In the genomic region with DNA sequence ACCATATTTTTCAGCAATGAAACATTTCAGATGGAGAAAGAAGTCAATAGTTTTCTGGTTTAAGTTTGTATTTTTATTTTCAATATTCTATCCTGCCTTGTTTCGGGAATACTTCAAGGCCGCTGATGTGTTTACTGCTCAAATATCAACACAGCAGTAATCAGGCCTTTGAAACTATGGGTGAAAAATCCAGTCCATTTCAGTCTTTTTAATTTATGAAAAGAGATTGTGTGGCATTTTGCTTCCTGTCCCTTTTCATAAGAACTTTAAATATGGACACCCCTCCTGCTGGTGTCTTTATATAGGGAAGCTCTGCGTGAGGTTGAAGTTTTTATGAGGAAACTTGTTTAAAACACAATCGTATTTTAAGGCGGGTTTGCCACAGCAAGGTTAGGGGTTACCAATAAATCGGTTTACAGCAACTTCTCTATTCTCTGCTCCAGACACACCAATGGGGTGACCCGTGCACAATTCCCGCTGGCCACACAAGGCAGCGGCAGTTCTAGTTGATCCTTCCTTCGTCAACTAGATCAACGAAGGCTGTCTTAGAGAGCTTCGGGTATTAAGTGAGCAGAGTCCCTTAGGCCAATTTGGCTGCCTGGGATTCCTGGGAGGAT, we compare ENCODE assay signal across 8 cellular contexts. TPM values are rescaled to one million over a fixed set of nuclear protein-coding genes. Genes with fewer than 3 reads are reported as not detected.
DNase-seq lines count a peak whose midpoint lies in the region; ATAC-seq, FAIRE-seq and TF ChIP-seq lines count a peak whose summit lies in the region.

No MANE protein-coding gene starts in this region.

- TF ChIP-seq RAD21 in K562 (CRISPR knock-in tag; conservative IDR thresholded peaks at IDR 0.05 in 1 of 2, IDR thresholded peaks at IDR 0.05 in 1 of 2) = no peak

- H3K4me2 ChIP-seq in K562 (ENCODE audit: insufficient read depth, low read length) = no peak overlapping the region

- H3K4me3 ChIP-seq in HUES6 (ENCODE audit: low read depth, low read length) (peak overlapping the region; percentile 81), K562 (no peak overlapping the region), iPS-18c (ENCODE audit: insufficient read depth, low read depth, low read length) (peak overlapping the region; percentile 75; the same call in 1 of the 2 replicates)

- H3K27ac ChIP-seq in HUES6 (ENCODE audit: low read depth, low read length) = no peak overlapping the region
- no peak overlapping the region for H3K27ac ChIP-seq in K562 (ENCODE audit: extremely low read depth, low read depth, low read length)

- peaks cover 39% of the 10 kb centered on the region for H3K27me3 ChIP-seq in HUES6 (ENCODE audit: control insufficient read depth, insufficient read depth, low read length)
- H3K27me3 ChIP-seq in K562 (ENCODE audit: control insufficient read depth in 2 of 2, insufficient read depth in 2 of 2, low read length in 2 of 2) = peaks cover 24 to 31% of the 10 kb centered on the region in 2 experiments; a peak in 4 of 5 replicates

- H3K4me1 Mint-ChIP-seq in stimulated activated effector memory CD8-positive, alpha-beta T cell treated with anti-CD3 and anti-CD28 coated beads, Interleukin-12 subunit alpha, Interleukin-12 subunit beta, amount 100 ng/mL, for 72 hours = peaks cover 15% of the 10 kb centered on the region

- no peaks in the 10 kb centered on the region for H3K36me3 Mint-ChIP-seq in stimulated activated effector memory CD8-positive, alpha-beta T cell treated with anti-CD3 and anti-CD28 coated beads, Interleukin-12 subunit alpha, Interleukin-12 subunit beta, amount 100 ng/mL, for 72 hours

- peak overlapping the region; percentile 78 for H3K4me3 Mint-ChIP-seq in stimulated activated effector memory CD8-positive, alpha-beta T cell treated with anti-CD3 and anti-CD28 coated beads, Interleukin-12 subunit alpha, Interleukin-12 subunit beta, amount 100 ng/mL, for 72 hours

- no peaks in the 10 kb centered on the region for H3K9me3 Mint-ChIP-seq in stimulated activated effector memory CD8-positive, alpha-beta T cell treated with anti-CD3 and anti-CD28 coated beads, Interleukin-12 subunit alpha, Interleukin-12 subunit beta, amount 100 ng/mL, for 72 hours

- TF ChIP-seq EP300 in K562 (IDR thresholded peaks at IDR 0.05; ENCODE audit: low read length) = no peak

- H2AFZ ChIP-seq in K562 (ENCODE audit: low read depth, low read length) = no peak overlapping the region

- CTCF ChIA-PET in K562 (lab: Yijun Ruan, JAX; ENCODE audit: low intra/inter-chr PET ratio) = no interaction called here

- TF ChIP-seq CTCF in K562 (IDR thresholded peaks at IDR 0.05 in 2 of 3, conservative IDR thresholded peaks at IDR 0.05 in 1 of 3; ENCODE audit: insufficient read depth in 2 of 3, low read depth in 1 of 3, low read length in 3 of 3) = no peak

- H3K4me1 ChIP-seq in HUES6 (ENCODE audit: control insufficient read depth, insufficient read depth, low read length) = peaks cover 25% of the 10 kb centered on the region
- H3K4me1 ChIP-seq in K562 (replicated peaks in 1 of 2; ENCODE audit: control insufficient read depth in 2 of 2, insufficient read depth in 2 of 2, low read length in 2 of 2) = peaks cover 0 to 16% of the 10 kb centered on the region in 2 experiments; a peak in 2 of 5 replicates

- no peak overlapping the region for H3K27ac Mint-ChIP-seq in stimulated activated effector memory CD8-positive, alpha-beta T cell treated with anti-CD3 and anti-CD28 coated beads, Interleukin-12 subunit alpha, Interleukin-12 subunit beta, amount 100 ng/mL, for 72 hours

- POLR2A ChIA-PET in K562 (lab: Yijun Ruan, JAX) = interaction anchor here (0.6 to 1.6 kb wide), 2 partner anchors 10 to 18 kb away, joined by 4 to 5 read pairs; no protein-coding TSS in a partner anchor

- no peak for DNase-seq in K562 (ENCODE audit: extremely low read depth in 1 of 4, low spot score in 3 of 4)
- DNase-seq in stimulated activated effector memory CD8-positive, alpha-beta T cell treated with anti-CD3 and anti-CD28 coated beads, Interleukin-12 subunit alpha, Interleukin-12 subunit beta, amount 100 ng/mL, for 72 hours (ENCODE audit: low spot score in 2 of 2) = no peak
- no peak for DNase-seq in A172 (ENCODE audit: low spot score)
- no peak for DNase-seq in NCI-H2029 treated with DMSO at 0.1 percent for 48 hours (lab: John Stamatoyannopoulos, UW)
- no peak for DNase-seq in GM12891 (ENCODE audit: insufficient read length, low spot score)

- BruUV-seq in K562 (replicated peaks; lab: Mats Ljungman, UMichigan) = no TSS peak

- TF ChIP-seq POLR2A in K562 (conservative IDR thresholded peaks at IDR 0.05) (no peak), GM12891 (IDR thresholded peaks at IDR 0.05; ENCODE audit: low read depth, low read length) (no peak)

- 20% methylated on average over 12 of the region's 12 CpGs for WGBS in K562 (ENCODE audit: insufficient coverage, low coverage, missing lambda C conversion rate)

- H3K9me1 ChIP-seq in K562 (ENCODE audit: control insufficient read depth, insufficient read depth, low read length) = no peaks in the 10 kb centered on the region

- no peak for ATAC-seq in K562
- ATAC-seq in stimulated activated effector memory CD8-positive, alpha-beta T cell treated with anti-CD3 and anti-CD28 coated beads, Interleukin-12 subunit alpha, Interleukin-12 subunit beta, amount 100 ng/mL, for 72 hours = no peak
- ATAC-seq in GM21723 (IDR thresholded peaks at IDR 0.05; ENCODE audit: unreplicated experiment) = no peak

- H3K79me2 ChIP-seq in K562 (ENCODE audit: control insufficient read depth, insufficient read depth, low read length) = no peaks in the 10 kb centered on the region

- intact Hi-C loops in K562 (cut with micrococcal nuclease) = no loop called here

- H3K36me3 ChIP-seq in HUES6 (ENCODE audit: control insufficient read depth, insufficient read depth, low read length) (no peaks in the 10 kb centered on the region), K562 (ENCODE audit: control insufficient read depth, insufficient read depth, low read length) (no peaks in the 10 kb centered on the region)

- H3K9me3 ChIP-seq in HUES6 (ENCODE audit: control insufficient read depth, insufficient read depth, low read depth, low read length) = no peaks in the 10 kb centered on the region
- H3K9me3 ChIP-seq in K562 (replicated peaks; ENCODE audit: control insufficient read depth, insufficient read depth, low read depth, low read length) = no peaks in the 10 kb centered on the region
- no peaks in the 10 kb centered on the region for H3K9me3 ChIP-seq in iPS-18c (ENCODE audit: control insufficient read depth, insufficient read depth, low read length)

- peak overlapping the region; percentile 70 for H3K9ac ChIP-seq in HUES6 (ENCODE audit: low read length)
- H3K9ac ChIP-seq in K562 (ENCODE audit: insufficient read depth in 1 of 2, low read depth in 2 of 2, low read length in 2 of 2) = no peak overlapping the region

- in situ Hi-C loops in K562 (cut with MboI) = no loop called here

- no peaks in the 10 kb centered on the region for H4K20me1 ChIP-seq in K562 (replicated peaks; ENCODE audit: control insufficient read depth, insufficient read depth, low read length)

- no peak for FAIRE-seq in K562 (lab: Jason Lieb, UNC)
- no peak for FAIRE-seq in GM12891 (lab: Jason Lieb, UNC)

TF ChIP-seq in K562, 482 proteins besides CTCF, POLR2A, EP300 and RAD21:
- TF ChIP-seq TRIM24 (IDR thresholded peaks at IDR 0.05) = no peak
- TF ChIP-seq CBX2 (IDR thresholded peaks at IDR 0.05; ENCODE audit: insufficient read depth, low read length, poor library complexity, severe bottlenecking) = peak; percentile 64
- TF ChIP-seq RNF2 (IDR thresholded peaks at IDR 0.05) = 0 out of 2 replicates have a peak, but pooled peaks have one; percentile 15
- TF ChIP-seq CBX8 (IDR thresholded peaks at IDR 0.05; ENCODE audit: borderline replicate concordance, extremely low read depth, low read depth, low read length, poor library complexity, severe bottlenecking) = peak; percentile 77

TF ChIP-seq in GM12891, 5 proteins besides CTCF, POLR2A, EP300 and RAD21:
- TF ChIP-seq POLR2AphosphoS5 (IDR thresholded peaks at IDR 0.05; ENCODE audit: low read depth, low read length) (no peak), PAX5 (IDR thresholded peaks at IDR 0.05; ENCODE audit: insufficient read depth, low read length, severe bottlenecking) (no peak), TAF1 (IDR thresholded peaks at IDR 0.05; ENCODE audit: low read depth, low read length) (no peak), SPI1 (IDR thresholded peaks at IDR 0.05; ENCODE audit: low read depth, low read length) (no peak), POU2F2 (IDR thresholded peaks at IDR 0.05; ENCODE audit: low read depth, low read length) (no peak)

RNA-seq across cellular contexts. Expression of a gene that starts 1.2 kb away (rescaled TPM):
- total RNA-seq in K562 (2011; cell fraction: chromatin; rRNA removed; ENCODE audit: low replicate concordance) = 0.39 and 0.53 TPM in 2 replicates
- 0.13 and 0.33 TPM in 2 replicates for total RNA-seq in K562 (2011; cell fraction: nucleolus; rRNA removed)
- total RNA-seq in K562 (2011; cell fraction: nucleoplasm; rRNA removed) = 0.22 and 0.31 TPM in 2 replicates
- under 0.01 and 0.04 TPM in 2 replicates for total RNA-seq in K562 (2014; rRNA removed)
- total RNA-seq in K562 (2014; rRNA removed; fragmentation: Illumina TruSeq; extraction: Trizol) = 0.06 and 0.07 TPM in 2 replicates
- total RNA-seq in K562 (2015; rRNA removed; fragmentation: Illumina TruSeq; extraction: Trizol) = 0.07 and 0.15 TPM in 2 replicates
- total RNA-seq in K562 (2021) = 0.13 and 0.20 TPM in 2 replicates
- polyA plus RNA-seq in K562 (2011; rRNA removed) = 0.14 and 0.18 TPM in 2 replicates
- 0.06 and 0.12 TPM in 2 replicates for polyA plus RNA-seq in K562 (2011; cell fraction: cytosol; rRNA removed)
- 0.42 and 0.74 TPM in 2 replicates for polyA plus RNA-seq in K562 (2011; cell fraction: nucleus; rRNA removed)
- polyA plus RNA-seq in K562 (2012) = 0.18 and 0.22 TPM in 2 replicates
- polyA plus RNA-seq in K562 (2014; fragmentation: Illumina TruSeq; extraction: Trizol) = 0.03 and 0.07 TPM in 2 replicates
- polyA plus RNA-seq in K562 (2014; fragmentation: Nextera tagmentation; extraction: Ambion mirVana) = under 1 TPM in 1 of 2 experiments, not detected in 1; 0.03 TPM
- polyA plus RNA-seq in K562 (2014; rRNA removed) = 0.03 and 0.05 TPM in 2 replicates
- 0.39 and 0.45 TPM in 2 replicates for polyA minus RNA-seq in K562 (2011; rRNA and poly(A)+ RNA removed)
- 0.29 and 0.64 TPM in 2 replicates for polyA minus RNA-seq in K562 (2011; cell fraction: cytosol; rRNA and poly(A)+ RNA removed)
- 0.33 and 0.40 TPM in 2 replicates for polyA minus RNA-seq in K562 (2011; cell fraction: nucleus; rRNA and poly(A)+ RNA removed)
- 12.6 and 14.3 TPM in 2 replicates for total RNA-seq in A172 (2014; rRNA removed; shearing (Covaris generic))
- polyA plus RNA-seq in GM12891 (2012; ENCODE audit: low read depth, missing spikeins) = 0.21 TPM
